Comparison of ENCODE assay signal across 18 cellular contexts in genomic region chr17:66627985-66628384, GRCh38.
DNase-seq lines count a peak whose midpoint lies in the region; ATAC-seq and TF ChIP-seq lines count a peak whose summit lies in the region.
"Had no signal": no experiment of that assay in that cellular context is flagged by ENCODE, and none has a peak within 500 bp of the region (broad histone marks: within the 10 kb centered on the region; RNA-seq: fewer than 3 reads in every experiment).

No MANE protein-coding gene starts in this region.

- no peak for TF ChIP-seq CTCF in fibroblast of lung (conservative IDR thresholded peaks at IDR 0.05 in 1 of 2, IDR thresholded peaks at IDR 0.05 in 1 of 2; ENCODE audit: low read depth in 1 of 2, low read length in 2 of 2)

- no peak overlapping the region for H3K4me3 Mint-ChIP-seq in T-helper 2 cell treated with Interferon-gamma antibody and Interleukin-4, amounts not matched to agents 5 μg/mL and 100 μg/mL, for 36 hours
- H3K4me3 Mint-ChIP-seq: CD14-positive monocyte, IgD-negative memory B cell had no signal

- DNase-seq in AG20443 (ENCODE audit: low spot score) (peak; percentile 51), adipocyte (ENCODE audit: low read depth) (peak; percentile 65), fibroblast of lung (ENCODE audit: low read depth in 2 of 2) (peak in 1 of 2 donors; percentile 21), islet precursor cell (no peak)
- DNase-seq in T-helper 2 cell treated with Interferon-gamma antibody and Interleukin-4, amounts not matched to agents 5 μg/mL and 100 μg/mL, for 36 hours (ENCODE audit: low spot score): no peak
- DNase-seq: COR-L47, DMS53, HCEC 1CT, NCI-H1417, NCI-H2029, NCI-H510A, Peyer's patch, Right ventricle myocardium superior had no signal

- peaks cover 22% of the 10 kb centered on the region for H3K4me1 ChIP-seq in adipocyte (ENCODE audit: control insufficient read depth, insufficient read depth, low read length)
- H3K4me1 ChIP-seq in fibroblast of lung (ENCODE audit: control insufficient read depth, extremely low read depth, insufficient read depth, low read length): peaks cover 4% of the 10 kb centered on the region
- H3K4me1 ChIP-seq in muscle layer of colon (ENCODE audit: insufficient read depth, low read length): peaks cover 39% of the 10 kb centered on the region
- H3K4me1 ChIP-seq: Peyer's patch had no signal

- H3K9me3 Mint-ChIP-seq in T-helper 2 cell treated with Interferon-gamma antibody and Interleukin-4, amounts not matched to agents 5 μg/mL and 100 μg/mL, for 36 hours: no peaks in the 10 kb centered on the region
- H3K9me3 Mint-ChIP-seq: CD14-positive monocyte, IgD-negative memory B cell had no signal

- H3K27me3 ChIP-seq in adipocyte (replicated peaks; ENCODE audit: control insufficient read depth, insufficient read depth, low read length): no peaks in the 10 kb centered on the region
- no peaks in the 10 kb centered on the region for H3K27me3 ChIP-seq in fibroblast of lung (ENCODE audit: control insufficient read depth, insufficient read depth, low read length)
- no peaks in the 10 kb centered on the region for H3K27me3 ChIP-seq in muscle layer of colon (ENCODE audit: control insufficient read depth in 1 of 2, insufficient read depth in 2 of 2, low read length in 2 of 2)
- H3K27me3 ChIP-seq: Peyer's patch had no signal

- no peak overlapping the region for H3K27ac Mint-ChIP-seq in T-helper 2 cell treated with Interferon-gamma antibody and Interleukin-4, amounts not matched to agents 5 μg/mL and 100 μg/mL, for 36 hours
- H3K27ac Mint-ChIP-seq: CD14-positive monocyte, IgD-negative memory B cell had no signal

- peaks cover 8% of the 10 kb centered on the region for H3K4me1 Mint-ChIP-seq in T-helper 2 cell treated with Interferon-gamma antibody and Interleukin-4, amounts not matched to agents 5 μg/mL and 100 μg/mL, for 36 hours (ENCODE audit: low read depth)
- H3K4me1 Mint-ChIP-seq: IgD-negative memory B cell had no signal

- no peaks in the 10 kb centered on the region for H3K36me3 Mint-ChIP-seq in T-helper 2 cell treated with Interferon-gamma antibody and Interleukin-4, amounts not matched to agents 5 μg/mL and 100 μg/mL, for 36 hours (ENCODE audit: low read depth)
- H3K36me3 Mint-ChIP-seq: CD14-positive monocyte, IgD-negative memory B cell had no signal

- peaks cover 1% of the 10 kb centered on the region for H3K79me2 ChIP-seq in fibroblast of lung (ENCODE audit: control insufficient read depth, insufficient read depth, low read length)

- H3K4me3 ChIP-seq in adipocyte (ENCODE audit: low read length) (no peak overlapping the region), fibroblast of lung (replicated peaks in 1 of 4; ENCODE audit: control extremely low read depth in 1 of 4, insufficient read depth in 1 of 4, low read depth in 3 of 4, low read length in 4 of 4) (no peak overlapping the region), muscle layer of colon (ENCODE audit: low read depth in 1 of 2, low read length in 2 of 2) (no peak overlapping the region)
- H3K4me3 ChIP-seq: Peyer's patch had no signal

- no peak overlapping the region for H3K9ac ChIP-seq in adipocyte (ENCODE audit: low read length)
- no peak overlapping the region for H3K9ac ChIP-seq in fibroblast of lung (ENCODE audit: insufficient read depth, low read length)
- H3K9ac ChIP-seq in muscle layer of colon (ENCODE audit: low read length): no peak overlapping the region

- no peaks in the 10 kb centered on the region for H3K27me3 Mint-ChIP-seq in T-helper 2 cell treated with Interferon-gamma antibody and Interleukin-4, amounts not matched to agents 5 μg/mL and 100 μg/mL, for 36 hours (ENCODE audit: low read depth)

- ATAC-seq in GM21737 (IDR thresholded peaks at IDR 0.05; ENCODE audit: unreplicated experiment): no peak
- ATAC-seq in GM19397 (IDR thresholded peaks at IDR 0.05; ENCODE audit: unreplicated experiment): no peak

- H3K27ac ChIP-seq in fibroblast of lung (ENCODE audit: insufficient read depth, low read length) (no peak overlapping the region), muscle layer of colon (ENCODE audit: low read depth, low read length) (peak overlapping the region; percentile 79)
- H3K27ac ChIP-seq: Peyer's patch had no signal

- H4K20me1 ChIP-seq in fibroblast of lung (ENCODE audit: control insufficient read depth, extremely low read depth, insufficient read depth, low read length): no peaks in the 10 kb centered on the region

- no peak overlapping the region for H2AFZ ChIP-seq in fibroblast of lung (ENCODE audit: low read length)

- H3K9me3 ChIP-seq in adipocyte (ENCODE audit: control insufficient read depth, low read length) (no peaks in the 10 kb centered on the region), fibroblast of lung (ENCODE audit: control insufficient read depth, insufficient read depth, low read depth, low read length) (no peaks in the 10 kb centered on the region), muscle layer of colon (ENCODE audit: low read length) (no peaks in the 10 kb centered on the region)
- H3K9me3 ChIP-seq: Peyer's patch had no signal

- no peaks in the 10 kb centered on the region for H3K36me3 ChIP-seq in adipocyte (ENCODE audit: control insufficient read depth, insufficient read depth, low read length, severe bottlenecking)
- H3K36me3 ChIP-seq in fibroblast of lung (ENCODE audit: control insufficient read depth, insufficient read depth, low read length): no peaks in the 10 kb centered on the region
- H3K36me3 ChIP-seq in muscle layer of colon (ENCODE audit: insufficient read depth, low read length): no peaks in the 10 kb centered on the region
- H3K36me3 ChIP-seq: Peyer's patch had no signal

- peak overlapping the region; percentile 3 for H3K4me2 ChIP-seq in fibroblast of lung (ENCODE audit: extremely low read depth, insufficient read depth, low read length)

Comparison
In these comparisons a context has a peak if more than half of its experiments do, and no peak if none do; other contexts are left out.
1. DNase-seq: peak in AG20443 (single experiment) and adipocyte (single experiment); none in islet precursor cell (single experiment) and T-helper 2 cell treated with Interferon-gamma antibody and Interleukin-4, amounts not matched to agents 5 μg/mL and 100 μg/mL, for 36 hours (single experiment).